29 cellular contexts compared by ENCODE assay signal in genomic region chr1:213652109-213652508, GRCh38.
"Had no signal": no experiment of that assay in that cellular context is flagged by ENCODE, and none has a peak within 500 bp of the region (broad histone marks: within the 10 kb centered on the region; RNA-seq: fewer than 3 reads in every experiment).

No MANE protein-coding gene starts in this region.

- H3K4me1 ChIP-seq: stomach, suprapubic skin, testis, thyroid gland, tibial artery, tibial nerve, upper lobe of left lung, upper lobe of right lung, uterus, vagina had no signal

- H3K4me1 Mint-ChIP-seq: stimulated activated effector memory CD8-positive, alpha-beta T cell treated with anti-CD3 and anti-CD28 coated beads, Interleukin-12 subunit alpha, Interleukin-12 subunit beta, amount 100 ng/mL, for 72 hours; stimulated activated memory B cell treated with anti-CD40 and anti-IgM and Interleukin-4, amounts not matched to agents 10 μg/mL and 1 μg/mL and 100 μg/mL, for 72 hours; stimulated activated naive B cell treated with anti-CD40 and anti-IgM and Interleukin-4, amounts not matched to agents 10 μg/mL and 1 μg/mL and 100 μg/mL, for 72 hours; stimulated activated naive CD8-positive, alpha-beta T cell treated with anti-CD3 and anti-CD28 coated beads, Interleukin-15, amount 100 ng/mL, for 72 hours had no signal

- DNase-seq: stimulated activated CD4-positive, alpha-beta T cell treated with anti-CD3 and anti-CD28 coated beads, Interleukin-2, amount 100 ng/mL, for 48 hours; stimulated activated CD4-positive, alpha-beta T cell treated with anti-CD3 and anti-CD28 coated beads, Interleukin-4, amount 100 ng/mL, for 1 hour; stimulated activated CD4-positive, alpha-beta T cell treated with anti-CD3 and anti-CD28 coated beads, Interleukin-4, amount 100 ng/mL, for 24 hours; stimulated activated CD4-positive, alpha-beta T cell treated with anti-CD3 and anti-CD28 coated beads, Interleukin-4, amount 100 ng/mL, for 4 hours; stimulated activated CD8-positive, alpha-beta memory T cell treated with anti-CD3 and anti-CD28 coated beads, Interleukin-4, amount 100 ng/mL, for 48 hours; stimulated activated naive B cell treated with anti-CD40 and anti-IgM and Interleukin-4, amounts not matched to agents 10 μg/mL and 1 μg/mL and 100 μg/mL, for 72 hours; stimulated activated naive CD4-positive, alpha-beta T cell; stimulated activated naive CD4-positive, alpha-beta T cell treated with Interleukin-2 at 50 U/mL for 16 hours; stimulated activated naive CD8-positive, alpha-beta T cell treated with anti-CD3 and anti-CD28 coated beads, Interleukin-15, amount 100 ng/mL, for 72 hours; stimulated activated naive CD8-positive, alpha-beta T cell treated with anti-CD3 and anti-CD28 coated beads, Interleukin-15, Interleukin-2, amounts not matched to agents 100 U/mL and 50 U/mL, for 24 hours; stomach; substantia nigra; testis; thyroid gland; tibial artery; transverse colon; trophoblast cell; upper lobe of left lung; upper lobe of right lung; uterus had no signal

- H3K4me3 Mint-ChIP-seq: stimulated activated effector memory CD8-positive, alpha-beta T cell treated with anti-CD3 and anti-CD28 coated beads, Interleukin-12 subunit alpha, Interleukin-12 subunit beta, amount 100 ng/mL, for 72 hours; stimulated activated memory B cell treated with anti-CD40 and anti-IgM and Interleukin-4, amounts not matched to agents 10 μg/mL and 1 μg/mL and 100 μg/mL, for 72 hours; stimulated activated naive B cell treated with anti-CD40 and anti-IgM and Interleukin-4, amounts not matched to agents 10 μg/mL and 1 μg/mL and 100 μg/mL, for 72 hours; stimulated activated naive CD8-positive, alpha-beta T cell treated with anti-CD3 and anti-CD28 coated beads, Interleukin-15, amount 100 ng/mL, for 72 hours; stimulated activated naive CD8-positive, alpha-beta T cell treated with anti-CD3 and anti-CD28 coated beads, Interleukin-15, Interleukin-2, amounts not matched to agents 100 ng/mL and 50 ng/mL, for 24 hours; type B pancreatic cell had no signal

- H3K36me3 ChIP-seq: stomach, suprapubic skin, thoracic aorta, thyroid gland, tibial artery, tibial nerve, transverse colon, upper lobe of left lung, upper lobe of right lung, uterus, vagina had no signal

- H3K27me3 ChIP-seq: stomach, testis, thyroid gland, tibial artery, tibial nerve, transverse colon, upper lobe of left lung, upper lobe of right lung, uterus, vagina had no signal

- H3K27ac Mint-ChIP-seq: stimulated activated effector memory CD8-positive, alpha-beta T cell treated with anti-CD3 and anti-CD28 coated beads, Interleukin-12 subunit alpha, Interleukin-12 subunit beta, amount 100 ng/mL, for 72 hours; stimulated activated memory B cell treated with anti-CD40 and anti-IgM and Interleukin-4, amounts not matched to agents 10 μg/mL and 1 μg/mL and 100 μg/mL, for 72 hours; stimulated activated naive B cell treated with anti-CD40 and anti-IgM and Interleukin-4, amounts not matched to agents 10 μg/mL and 1 μg/mL and 100 μg/mL, for 72 hours; stimulated activated naive CD8-positive, alpha-beta T cell treated with anti-CD3 and anti-CD28 coated beads, Interleukin-15, amount 100 ng/mL, for 72 hours; stimulated activated naive CD8-positive, alpha-beta T cell treated with anti-CD3 and anti-CD28 coated beads, Interleukin-15, Interleukin-2, amounts not matched to agents 100 ng/mL and 50 ng/mL, for 24 hours; type B pancreatic cell had no signal

- H3K4me3 ChIP-seq: stomach, suprapubic skin, testis, thoracic aorta, thyroid gland, tibial artery, tibial nerve, transverse colon, upper lobe of left lung, upper lobe of right lung, uterus, vagina had no signal

- H3K9me3 Mint-ChIP-seq: stimulated activated naive B cell treated with anti-CD40 and anti-IgM and Interleukin-4, amounts not matched to agents 10 μg/mL and 1 μg/mL and 100 μg/mL, for 72 hours; stimulated activated naive CD8-positive, alpha-beta T cell treated with anti-CD3 and anti-CD28 coated beads, Interleukin-15, Interleukin-2, amounts not matched to agents 100 ng/mL and 50 ng/mL, for 24 hours had no signal

- H3K9me3 ChIP-seq: stomach, suprapubic skin, testis, thoracic aorta, thyroid gland, tibial artery, tibial nerve, transverse colon, upper lobe of left lung, upper lobe of right lung, uterus, vagina had no signal

- ATAC-seq: stimulated activated effector memory CD8-positive, alpha-beta T cell treated with anti-CD3 and anti-CD28 coated beads, Interleukin-12 subunit alpha, Interleukin-12 subunit beta, amount 100 ng/mL, for 72 hours; stimulated activated memory B cell treated with anti-CD40 and anti-IgM and Interleukin-4, amounts not matched to agents 10 μg/mL and 1 μg/mL and 100 μg/mL, for 72 hours; stimulated activated naive B cell treated with anti-CD40 and anti-IgM and Interleukin-4, amounts not matched to agents 10 μg/mL and 1 μg/mL and 100 μg/mL, for 72 hours; stimulated activated naive CD8-positive, alpha-beta T cell treated with anti-CD3 and anti-CD28 coated beads, Interleukin-15, amount 100 ng/mL, for 72 hours; stimulated activated naive CD8-positive, alpha-beta T cell treated with anti-CD3 and anti-CD28 coated beads, Interleukin-15, Interleukin-2, amounts not matched to agents 100 U/mL and 50 U/mL, for 24 hours; upper lobe of right lung had no signal

- H3K36me3 Mint-ChIP-seq: stimulated activated effector memory CD8-positive, alpha-beta T cell treated with anti-CD3 and anti-CD28 coated beads, Interleukin-12 subunit alpha, Interleukin-12 subunit beta, amount 100 ng/mL, for 72 hours; stimulated activated memory B cell treated with anti-CD40 and anti-IgM and Interleukin-4, amounts not matched to agents 10 μg/mL and 1 μg/mL and 100 μg/mL, for 72 hours; stimulated activated naive B cell treated with anti-CD40 and anti-IgM and Interleukin-4, amounts not matched to agents 10 μg/mL and 1 μg/mL and 100 μg/mL, for 72 hours; type B pancreatic cell had no signal

- FAIRE-seq: urothelium cell line had no signal

- H3K27ac ChIP-seq: stomach, suprapubic skin, testis, thoracic aorta, thyroid gland, tibial artery, tibial nerve, transverse colon, upper lobe of left lung, upper lobe of right lung, uterus, vagina had no signal
